ENCODE assay signal across 11 cellular contexts in the genomic region with DNA sequence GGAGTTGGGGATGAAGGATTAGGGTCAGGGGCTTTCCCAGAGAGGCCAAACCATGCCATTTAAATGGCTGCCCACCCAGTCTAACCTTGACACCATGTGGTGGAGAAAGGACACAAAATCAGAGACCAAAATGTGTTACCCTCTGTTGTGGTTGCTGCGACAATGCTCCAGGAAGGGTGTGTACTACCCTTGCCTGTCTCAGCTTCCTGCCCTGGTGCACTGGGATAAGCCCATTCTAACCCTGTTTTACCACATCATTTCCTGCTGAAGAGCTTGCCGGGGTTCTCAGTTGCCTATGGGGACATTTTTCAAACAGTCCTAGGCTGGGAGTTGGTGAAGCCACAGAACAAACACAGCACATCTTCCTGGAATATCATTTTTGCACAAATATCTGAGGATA. TPM values are rescaled to one million over a fixed set of nuclear protein-coding genes. Genes with fewer than 3 reads are reported as not detected.
A peak's percentile ranks its signal among the peaks of the same experiment; 100 is the strongest.
DNase-seq lines count a peak whose midpoint lies in the region; ATAC-seq and TF ChIP-seq lines count a peak whose summit lies in the region.
"Had no signal": no experiment of that assay in that cellular context is flagged by ENCODE, and none has a peak within 500 bp of the region (broad histone marks: within the 10 kb centered on the region; RNA-seq: fewer than 3 reads in every experiment).

No MANE protein-coding gene starts in this region.

- TF ChIP-seq CTCF in HFFc6 (IDR thresholded peaks at IDR 0.05), result no peak

- H3K36me3 ChIP-seq in CD8-positive, alpha-beta memory T cell (ENCODE audit: insufficient read depth, low read length), result no peaks in the 10 kb centered on the region

- peaks cover 3 to 48% (median 5%) of the 10 kb centered on the region in 3 donors for H3K36me3 Mint-ChIP-seq in CD8-positive, alpha-beta memory T cell
- no peaks in the 10 kb centered on the region for H3K36me3 Mint-ChIP-seq in HFFc6 (ENCODE audit: low read depth)

- POLR2A ChIA-PET in CD8-positive, alpha-beta memory T cell (lab: Charles Lee), result no interaction called here

- H3K4me3 ChIP-seq in CD8-positive, alpha-beta memory T cell (ENCODE audit: low read length), result peak overlapping the region; percentile 6
- H3K4me3 ChIP-seq: lung had no signal

- H3K27me3 ChIP-seq in CD8-positive, alpha-beta memory T cell (ENCODE audit: insufficient read depth, low read length, poor library complexity, severe bottlenecking), result no peaks in the 10 kb centered on the region

- H3K4me3 Mint-ChIP-seq in CD8-positive, alpha-beta memory T cell, result peak overlapping the region; percentile 54 to 79 (median 72)
- no peak overlapping the region for H3K4me3 Mint-ChIP-seq in HFFc6

- ATAC-seq in GM21825 (IDR thresholded peaks at IDR 0.05; ENCODE audit: unreplicated experiment) (no peak), HG03565 (IDR thresholded peaks at IDR 0.05; ENCODE audit: unreplicated experiment) (no peak)
- ATAC-seq: esophagus mucosa had no signal

- H3K27ac Mint-ChIP-seq in CD8-positive, alpha-beta memory T cell, result peak overlapping the region; percentile 91 to 99 (median 94)
- no peak overlapping the region for H3K27ac Mint-ChIP-seq in HFFc6

- H3K9me3 Mint-ChIP-seq in CD8-positive, alpha-beta memory T cell, result peaks cover 0 to 10% (median 3%) of the 10 kb centered on the region in 5 donors
- H3K9me3 Mint-ChIP-seq in HFFc6, result no peaks in the 10 kb centered on the region

- peak; percentile 33 to 85 (median 78) for DNase-seq in CD8-positive, alpha-beta memory T cell
- DNase-seq in T-helper 22 cell (ENCODE audit: low read depth) (peak; percentile 66), HFFc6 (no peak), medulla oblongata (ENCODE audit: extremely low spot score) (no peak)
- DNase-seq in activated T-helper 9 cell treated with anti-CD3 and anti-CD28 coated beads, Interleukin-2, amount 50 U/mL, for 16 hours (ENCODE audit: low read depth), result peak; percentile 11
- peak; percentile 27 for DNase-seq in stimulated activated CD4-positive, alpha-beta T cell treated with anti-CD3 and anti-CD28 coated beads, Interleukin-2, amount 100 ng/mL, for 4 hours (ENCODE audit: low read depth)
- DNase-seq: Karpas-422 had no signal

- H3K4me1 Mint-ChIP-seq in CD8-positive, alpha-beta memory T cell, result peaks cover 65 to 93% (median 84%) of the 10 kb centered on the region in 3 donors
- H3K4me1 Mint-ChIP-seq in HFFc6 (ENCODE audit: low read depth), result no peaks in the 10 kb centered on the region

- H3K4me1 ChIP-seq in CD8-positive, alpha-beta memory T cell (ENCODE audit: insufficient read depth, low read length), result peaks cover 57% of the 10 kb centered on the region

- CTCF ChIA-PET in CD8-positive, alpha-beta memory T cell (lab: Charles Lee), result interaction anchor here (1.1 to 2.7 kb wide), 5 partner anchors 9 to 69 kb away, joined by 3 to 16 read pairs (median 6); no protein-coding TSS in a partner anchor

- H3K27me3 Mint-ChIP-seq in CD8-positive, alpha-beta memory T cell, result peaks cover 0 to 3% of the 10 kb centered on the region in 2 donors
- peaks cover 47% of the 10 kb centered on the region for H3K27me3 Mint-ChIP-seq in HFFc6 (ENCODE audit: insufficient read depth)

- H3K9me3 ChIP-seq in CD8-positive, alpha-beta memory T cell (ENCODE audit: low read length), result no peaks in the 10 kb centered on the region

- H3K27ac ChIP-seq in CD8-positive, alpha-beta memory T cell (ENCODE audit: low read depth, low read length), result peak overlapping the region; percentile 38

RNA-seq across cellular contexts. Expression of gene OR4D1, which starts 4.9 kb away (rescaled TPM):
- total RNA-seq in CD8-positive, alpha-beta memory T cell, result under 1 TPM; 0.26 to 0.29 TPM
- polyA plus RNA-seq in CD8-positive, alpha-beta memory T cell, result 1.7 TPM
- not detected for total RNA-seq in HFFc6 (2021; fragmentation: NEBNext Ultra II Directional; extraction: Animal tissue kit (Norgen Biotek cat#: 25700))
- total RNA-seq: esophagus mucosa had no signal

RNA-seq across cellular contexts. Expression of gene OR4D2, which starts 13.7 kb away (rescaled TPM):
- not detected for total RNA-seq in CD8-positive, alpha-beta memory T cell
- not detected for polyA plus RNA-seq in CD8-positive, alpha-beta memory T cell
- total RNA-seq in HFFc6 (2021; fragmentation: NEBNext Ultra II Directional; extraction: Animal tissue kit (Norgen Biotek cat#: 25700)), result not detected
- total RNA-seq: esophagus mucosa, lung had no signal
- polyA plus RNA-seq: lung had no signal

RNA-seq across cellular contexts. Expression of gene EPX, which starts 39.5 kb away (rescaled TPM):
- not detected for total RNA-seq in CD8-positive, alpha-beta memory T cell
- not detected for polyA plus RNA-seq in CD8-positive, alpha-beta memory T cell
- total RNA-seq in HFFc6 (2021; fragmentation: NEBNext Ultra II Directional; extraction: Animal tissue kit (Norgen Biotek cat#: 25700)), result not detected
- total RNA-seq: esophagus mucosa had no signal

Comparison
In these comparisons a context has a peak if more than half of its experiments do, and no peak if none do; other contexts are left out.
1. DNase-seq: peak in CD8-positive, alpha-beta memory T cell (5 of 5), T-helper 22 cell (single experiment), activated T-helper 9 cell treated with anti-CD3 and anti-CD28 coated beads, Interleukin-2, amount 50 U/mL, for 16 hours (single experiment) and stimulated activated CD4-positive, alpha-beta T cell treated with anti-CD3 and anti-CD28 coated beads, Interleukin-2, amount 100 ng/mL, for 4 hours (single experiment); none in HFFc6 (single experiment) and medulla oblongata (single experiment).